Comparison of ENCODE assay signal across 31 cellular contexts in the genomic region with DNA sequence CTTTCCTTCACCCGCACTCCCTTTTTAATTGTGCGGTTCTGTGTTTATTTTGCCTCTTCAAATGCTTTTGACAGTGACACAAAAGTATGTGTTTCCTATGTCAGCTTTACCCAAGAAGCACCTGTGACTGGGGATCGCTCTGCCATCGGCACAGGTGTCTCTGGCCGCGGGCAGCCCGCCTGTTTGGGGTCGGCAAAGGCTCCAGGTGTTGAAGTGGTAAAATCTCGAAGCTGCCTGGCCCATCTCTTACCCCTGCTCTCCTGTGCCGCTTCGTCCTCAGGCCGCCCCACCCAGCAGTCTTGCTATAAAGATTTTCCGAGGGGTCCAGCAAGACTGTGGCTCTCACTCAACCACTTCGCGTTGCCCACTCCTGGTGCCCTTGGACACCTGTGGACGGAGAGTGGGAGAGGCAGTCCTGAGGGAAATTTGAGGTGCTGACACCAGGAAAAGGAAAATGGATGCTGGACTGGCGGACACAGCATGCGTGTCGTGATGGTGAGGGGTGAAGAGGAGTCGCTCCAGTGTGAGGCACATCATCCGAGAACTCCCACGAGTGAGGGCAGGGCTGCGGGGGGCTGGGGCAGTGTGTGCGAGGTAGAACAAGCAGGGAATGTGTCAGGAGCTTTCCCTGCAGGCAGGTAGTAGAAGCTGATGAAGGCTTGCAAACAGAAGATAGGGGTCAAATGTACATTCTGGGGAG.
"Had no signal": no experiment of that assay in that cellular context is flagged by ENCODE, and none has a peak within 500 bp of the region (broad histone marks: within the 10 kb centered on the region; RNA-seq: fewer than 3 reads in every experiment).

No MANE protein-coding gene starts in this region.

- H3K9me3 ChIP-seq: adrenal gland, body of pancreas, mucosa of descending colon, right lobe of liver, thoracic aorta had no signal

- H3K36me3 ChIP-seq: adrenal gland, heart right ventricle, right lobe of liver, thoracic aorta had no signal

- H3K4me1 Mint-ChIP-seq: activated CD4-positive, alpha-beta T cell treated with anti-CD3 and anti-CD28 coated beads for 36 hours; activated naive CD8-positive, alpha-beta T cell treated with anti-CD3 and anti-CD28 coated beads for 36 hours had no signal

- H3K4me3 Mint-ChIP-seq: activated CD4-positive, alpha-beta T cell treated with anti-CD3 and anti-CD28 coated beads for 36 hours; activated naive CD4-positive, alpha-beta T cell treated with anti-CD3 and anti-CD28 coated beads for 36 hours; activated naive CD8-positive, alpha-beta T cell treated with anti-CD3 and anti-CD28 coated beads for 36 hours; activated T-helper 1 cell treated with anti-CD3 and anti-CD28 coated beads, Interleukin-12 subunit alpha, Interleukin-12 subunit beta, Interleukin-2, Interleukin-4 antibody, amounts not matched to agents 30 ng/mL and 10 ng/mL and 1 ng/mL, durations not matched to agents 14 hours and 24 hours and 36 hours; natural killer cell treated with Interleukin-12 subunit alpha and Interleukin-12 subunit beta and Interleukin-15 and Interleukin-18, amount 100 ng/mL, for 72 hours; type B pancreatic cell had no signal

- H3K4me1 ChIP-seq: adrenal gland, heart right ventricle, right lobe of liver had no signal

- H3K27ac Mint-ChIP-seq: activated CD4-positive, alpha-beta T cell treated with anti-CD3 and anti-CD28 coated beads for 36 hours; activated naive CD4-positive, alpha-beta T cell treated with anti-CD3 and anti-CD28 coated beads for 36 hours; activated naive CD8-positive, alpha-beta T cell treated with anti-CD3 and anti-CD28 coated beads for 36 hours; activated T-helper 1 cell treated with anti-CD3 and anti-CD28 coated beads, Interleukin-12 subunit alpha, Interleukin-12 subunit beta, Interleukin-2, Interleukin-4 antibody, amounts not matched to agents 30 ng/mL and 10 ng/mL and 1 ng/mL, durations not matched to agents 14 hours and 24 hours and 36 hours; natural killer cell treated with Interleukin-12 subunit alpha and Interleukin-12 subunit beta and Interleukin-15 and Interleukin-18, amount 100 ng/mL, for 72 hours; progenitor cell of endocrine pancreas; type B pancreatic cell had no signal

- ATAC-seq: activated CD4-positive, alpha-beta T cell treated with anti-CD3 and anti-CD28 coated beads for 36 hours; body of pancreas; esophagus mucosa; heart right ventricle; left lobe of liver; mucosa of descending colon; natural killer cell treated with Interleukin-12 subunit alpha and Interleukin-12 subunit beta and Interleukin-15 and Interleukin-18, amount 100 ng/mL, for 72 hours; right lobe of liver; stimulated activated naive CD8-positive, alpha-beta T cell treated with anti-CD3 and anti-CD28 coated beads, Interleukin-15, Interleukin-2, amounts not matched to agents 100 U/mL and 50 U/mL, for 24 hours had no signal

- DNase-seq: activated CD4-positive, alpha-beta T cell treated with anti-CD3 and anti-CD28 coated beads for 36 hours; activated CD4-positive, alpha-beta T cell treated with anti-CD3 and anti-CD28 coated beads, Interleukin-2, amount 50 U/mL, for 4 hours; activated CD4-positive, CD25-positive, alpha-beta regulatory T cell; activated effector memory CD4-positive, alpha-beta T cell treated with anti-CD3 and anti-CD28 coated beads, Interleukin-2, amount 50 U/mL, for 16 hours; activated naive CD4-positive, alpha-beta T cell treated with anti-CD3 and anti-CD28 coated beads for 36 hours; activated naive CD8-positive, alpha-beta T cell treated with anti-CD3 and anti-CD28 coated beads for 36 hours; activated T-cell treated with anti-CD3 and anti-CD28 coated beads, Interleukin-2, amount 50 U/mL, for 1 hour; aorta; body of pancreas; cerebellar nuclear complex; cortex of kidney; foreskin fibroblast; heart right ventricle; kidney glomerular epithelial cell; mesendoderm; mucosa of descending colon; stimulated activated CD4-positive, alpha-beta T cell treated with anti-CD3 and anti-CD28 coated beads, Interleukin-12 subunit alpha, Interleukin-12 subunit beta, amount 100 ng/mL, for 4 hours; stimulated activated CD4-positive, alpha-beta T cell treated with anti-CD3 and anti-CD28 coated beads, Interleukin-4, amount 100 ng/mL, for 1 hour; stimulated activated naive CD8-positive, alpha-beta T cell treated with anti-CD3 and anti-CD28 coated beads, Interleukin-15, Interleukin-2, amounts not matched to agents 100 U/mL and 50 U/mL, for 24 hours; T-helper 2 cell had no signal

- H3K27ac ChIP-seq: adrenal gland, body of pancreas, heart right ventricle, right lobe of liver, skin epidermis, thoracic aorta had no signal

- H3K4me3 ChIP-seq: adrenal gland, body of pancreas, heart right ventricle, lung, mucosa of descending colon, right lobe of liver, skin epidermis, thoracic aorta had no signal

- H3K27me3 ChIP-seq: adrenal gland, body of pancreas, right lobe of liver had no signal

- H3K36me3 Mint-ChIP-seq: natural killer cell treated with Interleukin-12 subunit alpha and Interleukin-12 subunit beta and Interleukin-15 and Interleukin-18, amount 100 ng/mL, for 72 hours; type B pancreatic cell had no signal

- H3K9me3 Mint-ChIP-seq: natural killer cell treated with Interleukin-12 subunit alpha and Interleukin-12 subunit beta and Interleukin-15 and Interleukin-18, amount 100 ng/mL, for 72 hours; type B pancreatic cell had no signal
